18 cellular contexts compared by ENCODE assay signal in the genomic region with DNA sequence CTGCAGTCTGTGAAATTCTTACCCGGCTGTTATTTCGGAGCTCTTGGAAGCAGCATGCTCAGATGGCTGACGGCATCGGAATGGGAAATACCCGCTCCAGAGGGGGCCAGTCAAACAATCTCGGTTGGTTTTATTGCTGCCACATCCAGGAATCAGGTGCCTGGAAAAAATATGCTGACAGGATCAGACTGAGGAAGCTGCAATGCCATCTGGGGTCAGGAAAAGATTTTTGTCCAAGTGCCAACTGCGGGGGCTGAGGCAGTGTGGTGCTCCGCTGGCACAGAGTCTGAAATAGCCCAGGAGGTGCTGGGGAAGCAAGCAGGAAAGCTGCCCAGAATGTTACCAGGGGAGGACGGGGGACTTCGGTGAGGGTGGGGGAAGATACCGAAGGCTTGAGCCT. TPM values are rescaled to one million over a fixed set of nuclear protein-coding genes. Genes with fewer than 3 reads are reported as not detected.
"Had no signal": no experiment of that assay in that cellular context is flagged by ENCODE, and none has a peak within 500 bp of the region (broad histone marks: within the 10 kb centered on the region; RNA-seq: fewer than 3 reads in every experiment).

No MANE protein-coding gene starts in this region.

- H3K4me3 ChIP-seq: esophagus squamous epithelium, neural progenitor cell, right lobe of liver, spleen had no signal

- DNase-seq: activated CD4-positive, alpha-beta T cell treated with anti-CD3 and anti-CD28 coated beads, Interleukin-2, amount 50 U/mL, for 48 hours; activated CD4-positive, CD25-positive, alpha-beta regulatory T cell; activated CD8-positive, alpha-beta memory T cell treated with anti-CD3 and anti-CD28 coated beads, Interleukin-2, amount 10 ng/mL, durations not matched to agents 7 days and 5 days; activated effector memory CD4-positive, alpha-beta T cell treated with anti-CD3 and anti-CD28 coated beads, Interleukin-2, amount 50 U/mL, for 16 hours; activated T-cell treated with anti-CD3 and anti-CD28 coated beads, Interleukin-2, amount 50 U/mL, for 24 hours; esophagus squamous epithelium; foreskin fibroblast; glutamatergic neuron; right lobe of liver; spleen; stimulated activated CD4-positive, alpha-beta T cell treated with anti-CD3 and anti-CD28 coated beads, Interleukin-1b, Interleukin-23, amount 100 ng/mL, for 48 hours had no signal

- ATAC-seq: activated CD8-positive, alpha-beta memory T cell treated with anti-CD3 and anti-CD28 coated beads, Interleukin-2, amount 10 ng/mL, durations not matched to agents 7 days and 5 days; right lobe of liver; stimulated activated memory B cell treated with anti-CD40 and anti-IgM and Interleukin-4, amounts not matched to agents 10 μg/mL and 1 μg/mL and 100 μg/mL, for 72 hours had no signal

- H3K36me3 Mint-ChIP-seq: activated naive CD8-positive, alpha-beta T cell had no signal

- H3K9me3 Mint-ChIP-seq: type B pancreatic cell had no signal

- H3K4me3 Mint-ChIP-seq: activated CD8-positive, alpha-beta memory T cell treated with anti-CD3 and anti-CD28 coated beads, Interleukin-2, amount 10 ng/mL, durations not matched to agents 7 days and 5 days; activated naive CD8-positive, alpha-beta T cell; activated T-cell treated with anti-CD3 and anti-CD28 coated beads, Interleukin-2, amount 50 U/mL, for 24 hours; neural progenitor cell; stimulated activated memory B cell treated with anti-CD40 and anti-IgM and Interleukin-4, amounts not matched to agents 10 μg/mL and 1 μg/mL and 100 μg/mL, for 72 hours; type B pancreatic cell had no signal

- H3K9ac ChIP-seq: neural progenitor cell had no signal

- H3K4me1 Mint-ChIP-seq: activated CD8-positive, alpha-beta memory T cell treated with anti-CD3 and anti-CD28 coated beads, Interleukin-2, amount 10 ng/mL, durations not matched to agents 7 days and 5 days; brain; neural progenitor cell; stimulated activated memory B cell treated with anti-CD40 and anti-IgM and Interleukin-4, amounts not matched to agents 10 μg/mL and 1 μg/mL and 100 μg/mL, for 72 hours had no signal

- H3K4me2 ChIP-seq: neural progenitor cell had no signal

- H3K27ac Mint-ChIP-seq: activated CD8-positive, alpha-beta memory T cell treated with anti-CD3 and anti-CD28 coated beads, Interleukin-2, amount 10 ng/mL, durations not matched to agents 7 days and 5 days; activated naive CD8-positive, alpha-beta T cell; activated T-cell treated with anti-CD3 and anti-CD28 coated beads, Interleukin-2, amount 50 U/mL, for 24 hours; neural progenitor cell; stimulated activated memory B cell treated with anti-CD40 and anti-IgM and Interleukin-4, amounts not matched to agents 10 μg/mL and 1 μg/mL and 100 μg/mL, for 72 hours; type B pancreatic cell had no signal

- H2AFZ ChIP-seq: neural progenitor cell had no signal

- H3K9me3 ChIP-seq: right lobe of liver had no signal

- H3K36me3 ChIP-seq: esophagus squamous epithelium, neural progenitor cell, right lobe of liver, spleen had no signal

- H3K4me1 ChIP-seq: esophagus squamous epithelium, neural progenitor cell, right lobe of liver, spleen had no signal

- H3K27ac ChIP-seq: esophagus squamous epithelium, neural progenitor cell, right lobe of liver, spleen had no signal

RNA-seq across cellular contexts. Expression of gene KCNA1, which starts 28.0 kb away (rescaled TPM):
- total RNA-seq: activated CD8-positive, alpha-beta memory T cell treated with anti-CD3 and anti-CD28 coated beads, Interleukin-2, amount 10 ng/mL, durations not matched to agents 7 days and 5 days; esophagus squamous epithelium; liver; right lobe of liver; T-helper 2 cell treated with Interferon-gamma antibody and Interleukin-4, amounts not matched to agents 100 ng/mL and 5 ng/mL, for 36 hours had no signal
